12 cellular contexts compared by ENCODE assay signal in the genomic region with DNA sequence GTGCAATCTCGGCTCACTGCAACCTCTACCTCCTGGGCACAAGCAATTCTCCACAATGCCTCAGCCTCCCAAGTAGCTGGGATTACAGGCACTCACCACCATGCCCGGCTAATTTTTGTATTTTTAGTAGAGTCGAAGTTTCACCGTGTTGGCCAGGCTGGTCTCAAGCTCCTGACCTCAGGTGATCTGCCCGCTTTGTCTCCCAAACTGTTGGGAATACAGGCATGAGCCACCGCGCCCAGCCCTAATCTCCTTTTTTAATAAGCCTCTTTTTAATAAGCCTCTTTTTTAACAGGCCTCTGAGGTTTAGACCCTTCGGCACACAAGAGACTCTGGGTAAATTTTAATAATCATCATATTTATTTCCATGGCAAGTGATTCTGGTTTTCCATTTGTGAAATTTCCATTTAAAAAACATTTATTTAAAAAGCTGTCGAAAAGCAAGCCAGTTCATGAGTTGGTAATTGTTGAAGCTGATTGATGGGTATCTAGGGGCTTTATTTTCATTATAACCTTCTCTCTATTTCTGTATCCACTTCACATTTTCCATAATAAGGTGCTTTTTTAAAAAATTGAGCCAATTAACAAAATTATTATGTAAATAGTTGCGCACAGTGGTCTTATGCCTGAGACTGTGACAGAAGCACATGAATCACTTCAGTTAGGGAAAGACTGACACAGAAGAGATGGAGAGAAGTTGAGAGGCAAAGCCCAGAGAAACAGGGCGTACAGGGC. TPM values are rescaled to one million over a fixed set of nuclear protein-coding genes. Genes with fewer than 3 reads are reported as not detected.
DNase-seq lines count a peak whose midpoint lies in the region; ATAC-seq lines count a peak whose summit lies in the region.
"Had no signal": no experiment of that assay in that cellular context is flagged by ENCODE, and none has a peak within 500 bp of the region (broad histone marks: within the 10 kb centered on the region; RNA-seq: fewer than 3 reads in every experiment).

No MANE protein-coding gene starts in this region.

- no peaks in the 10 kb centered on the region for H3K27me3 Mint-ChIP-seq in T-helper 2 cell treated with Interferon-gamma antibody and Interleukin-4, amounts not matched to agents 5 μg/mL and 100 μg/mL, for 36 hours (ENCODE audit: low read depth)
- H3K27me3 Mint-ChIP-seq in activated naive CD8-positive, alpha-beta T cell treated with anti-CD3 and anti-CD28 coated beads for 36 hours: no peaks in the 10 kb centered on the region
- H3K27me3 Mint-ChIP-seq in natural killer cell treated with Interleukin-12 subunit alpha and Interleukin-12 subunit beta and Interleukin-15 and Interleukin-18, amount 100 ng/mL, for 72 hours: no peaks in the 10 kb centered on the region

- peaks cover 35% of the 10 kb centered on the region for H3K4me1 Mint-ChIP-seq in T-helper 2 cell treated with Interferon-gamma antibody and Interleukin-4, amounts not matched to agents 5 μg/mL and 100 μg/mL, for 36 hours (ENCODE audit: low read depth)
- H3K4me1 Mint-ChIP-seq in activated naive CD8-positive, alpha-beta T cell treated with anti-CD3 and anti-CD28 coated beads for 36 hours: peaks cover 56% of the 10 kb centered on the region
- peaks cover 23 to 43% of the 10 kb centered on the region in 2 donors for H3K4me1 Mint-ChIP-seq in natural killer cell treated with Interleukin-12 subunit alpha and Interleukin-12 subunit beta and Interleukin-15 and Interleukin-18, amount 100 ng/mL, for 72 hours (ENCODE audit: low read depth in 2 of 2)

- peaks cover 30% of the 10 kb centered on the region for H3K36me3 Mint-ChIP-seq in T-helper 2 cell treated with Interferon-gamma antibody and Interleukin-4, amounts not matched to agents 5 μg/mL and 100 μg/mL, for 36 hours (ENCODE audit: low read depth)
- peaks cover 47% of the 10 kb centered on the region for H3K36me3 Mint-ChIP-seq in activated naive CD8-positive, alpha-beta T cell treated with anti-CD3 and anti-CD28 coated beads for 36 hours
- peaks cover 6% of the 10 kb centered on the region for H3K36me3 Mint-ChIP-seq in natural killer cell treated with Interleukin-12 subunit alpha and Interleukin-12 subunit beta and Interleukin-15 and Interleukin-18, amount 100 ng/mL, for 72 hours

- peak overlapping the region; percentile 28 for H3K4me3 Mint-ChIP-seq in T-helper 2 cell treated with Interferon-gamma antibody and Interleukin-4, amounts not matched to agents 5 μg/mL and 100 μg/mL, for 36 hours
- peak overlapping the region; percentile 72 for H3K4me3 Mint-ChIP-seq in activated naive CD8-positive, alpha-beta T cell treated with anti-CD3 and anti-CD28 coated beads for 36 hours
- H3K4me3 Mint-ChIP-seq in natural killer cell treated with Interleukin-12 subunit alpha and Interleukin-12 subunit beta and Interleukin-15 and Interleukin-18, amount 100 ng/mL, for 72 hours: peak overlapping the region; percentile 83

- DNase-seq in T-helper 2 cell treated with Interferon-gamma antibody and Interleukin-4, amounts not matched to agents 5 μg/mL and 100 μg/mL, for 36 hours (ENCODE audit: low spot score): no peak
- DNase-seq in T-helper 2 cell (no peak), NCI-H1436 (lab: John Stamatoyannopoulos, UW) (peak; percentile 64), NCI-H524 treated with DMSO at 0.1 percent for 48 hours (lab: John Stamatoyannopoulos, UW) (no peak)
- DNase-seq in activated naive CD8-positive, alpha-beta T cell treated with anti-CD3 and anti-CD28 coated beads for 36 hours: no peak
- DNase-seq in natural killer cell treated with Interleukin-12 subunit alpha and Interleukin-12 subunit beta and Interleukin-15 and Interleukin-18, amount 100 ng/mL, for 72 hours (ENCODE audit: low spot score): no peak
- DNase-seq in stimulated activated CD4-positive, alpha-beta T cell treated with anti-CD3 and anti-CD28 coated beads, Interleukin-1b, Interleukin-23, amount 100 ng/mL, for 48 hours: no peak
- DNase-seq: foreskin keratinocyte, sigmoid colon had no signal

- peak overlapping the region; percentile 84 for H3K27ac Mint-ChIP-seq in T-helper 2 cell treated with Interferon-gamma antibody and Interleukin-4, amounts not matched to agents 5 μg/mL and 100 μg/mL, for 36 hours
- H3K27ac Mint-ChIP-seq in activated naive CD8-positive, alpha-beta T cell treated with anti-CD3 and anti-CD28 coated beads for 36 hours: peak overlapping the region; percentile 93
- peak overlapping the region; percentile 88 to 94 for H3K27ac Mint-ChIP-seq in natural killer cell treated with Interleukin-12 subunit alpha and Interleukin-12 subunit beta and Interleukin-15 and Interleukin-18, amount 100 ng/mL, for 72 hours

- H3K9me3 Mint-ChIP-seq in T-helper 2 cell treated with Interferon-gamma antibody and Interleukin-4, amounts not matched to agents 5 μg/mL and 100 μg/mL, for 36 hours: no peaks in the 10 kb centered on the region
- peaks cover 2% of the 10 kb centered on the region for H3K9me3 Mint-ChIP-seq in activated naive CD8-positive, alpha-beta T cell treated with anti-CD3 and anti-CD28 coated beads for 36 hours
- no peaks in the 10 kb centered on the region for H3K9me3 Mint-ChIP-seq in natural killer cell treated with Interleukin-12 subunit alpha and Interleukin-12 subunit beta and Interleukin-15 and Interleukin-18, amount 100 ng/mL, for 72 hours

- no peak for ATAC-seq in natural killer cell treated with Interleukin-12 subunit alpha and Interleukin-12 subunit beta and Interleukin-15 and Interleukin-18, amount 100 ng/mL, for 72 hours
- no peak for ATAC-seq in HG02588 (IDR thresholded peaks at IDR 0.05; ENCODE audit: unreplicated experiment)

RNA-seq across cellular contexts. Expression of gene POU2F2, which starts 11.8 kb away (rescaled TPM):
- total RNA-seq in activated naive CD8-positive, alpha-beta T cell treated with anti-CD3 and anti-CD28 coated beads for 36 hours: 10 to 100 TPM; 50.8 to 52.2 TPM
- total RNA-seq in natural killer cell treated with Interleukin-12 subunit alpha and Interleukin-12 subunit beta and Interleukin-15 and Interleukin-18, amount 100 ng/mL, for 72 hours: 10 to 100 TPM; 21.6 to 30.5 TPM

RNA-seq across cellular contexts. Expression of gene ZNF574, which starts 44.5 kb away (rescaled TPM):
- 10 to 100 TPM; 15.5 to 16.0 TPM for total RNA-seq in activated naive CD8-positive, alpha-beta T cell treated with anti-CD3 and anti-CD28 coated beads for 36 hours
- 10 to 100 TPM; 14.2 to 16.1 TPM for total RNA-seq in natural killer cell treated with Interleukin-12 subunit alpha and Interleukin-12 subunit beta and Interleukin-15 and Interleukin-18, amount 100 ng/mL, for 72 hours

RNA-seq across cellular contexts. Expression of gene GRIK5, which starts 50.4 kb away (rescaled TPM):
- total RNA-seq in activated naive CD8-positive, alpha-beta T cell treated with anti-CD3 and anti-CD28 coated beads for 36 hours: under 1 TPM; 0.58 to 0.74 TPM
- total RNA-seq in natural killer cell treated with Interleukin-12 subunit alpha and Interleukin-12 subunit beta and Interleukin-15 and Interleukin-18, amount 100 ng/mL, for 72 hours: 1 to 10 TPM in 1 of 2 donors, under 1 TPM in 1; 0.21 to 1.0 TPM
- total RNA-seq: HT-29, lung microvascular endothelial cell had no signal

Comparison
In these comparisons a context has a peak if more than half of its experiments do, and no peak if none do; other contexts are left out.
1. H3K4me3 Mint-ChIP-seq: peak in every context shown above with its lines; median percentile 83 in natural killer cell treated with Interleukin-12 subunit alpha and Interleukin-12 subunit beta and Interleukin-15 and Interleukin-18, amount 100 ng/mL, for 72 hours; 72 in activated naive CD8-positive, alpha-beta T cell treated with anti-CD3 and anti-CD28 coated beads for 36 hours; 28 in T-helper 2 cell treated with Interferon-gamma antibody and Interleukin-4, amounts not matched to agents 5 μg/mL and 100 μg/mL, for 36 hours.